ENCODE assay signal across 20 cellular contexts in the genomic region with DNA sequence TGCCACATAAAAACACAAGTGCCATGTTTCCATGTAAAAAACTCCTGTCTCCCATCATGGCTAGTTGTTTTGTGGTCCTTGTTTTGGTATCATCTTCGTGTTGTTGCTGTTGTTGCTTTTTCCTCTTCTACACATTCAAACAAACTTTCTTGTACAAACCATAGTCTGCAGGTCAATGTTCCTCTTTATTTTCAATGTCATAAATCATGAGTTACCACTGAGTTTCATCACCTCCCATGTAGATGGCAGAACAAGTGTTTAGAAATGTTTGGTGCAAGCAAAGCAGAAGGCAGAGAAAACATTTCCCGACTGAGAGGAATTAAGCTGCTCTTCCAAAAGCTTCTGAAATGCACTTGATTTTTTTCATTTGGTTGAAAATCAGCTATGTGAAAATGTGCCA.
DNase-seq lines count a peak whose midpoint lies in the region; ATAC-seq and TF ChIP-seq lines count a peak whose summit lies in the region.
"Had no signal": no experiment of that assay in that cellular context is flagged by ENCODE, and none has a peak within 500 bp of the region (broad histone marks: within the 10 kb centered on the region; RNA-seq: fewer than 3 reads in every experiment).

No MANE protein-coding gene starts in this region.

- H3K4me2 ChIP-seq in DND-41 (ENCODE audit: insufficient read depth, low read length), result no peak overlapping the region

- H3K27me3 Mint-ChIP-seq in stimulated activated naive B cell treated with anti-CD40 and anti-IgM and Interleukin-4, amounts not matched to agents 10 μg/mL and 1 μg/mL and 100 μg/mL, for 72 hours, result no peaks in the 10 kb centered on the region

- H3K27ac Mint-ChIP-seq in stimulated activated naive B cell treated with anti-CD40 and anti-IgM and Interleukin-4, amounts not matched to agents 10 μg/mL and 1 μg/mL and 100 μg/mL, for 72 hours, result peak overlapping the region; percentile 43
- H3K27ac Mint-ChIP-seq: CD8-positive, alpha-beta T cell had no signal

- H3K9me3 ChIP-seq in DND-41 (ENCODE audit: insufficient read depth, low read length, severe bottlenecking), result no peaks in the 10 kb centered on the region

- DNase-seq in DND-41 (no peak), MV-4-11 (lab: John Stamatoyannopoulos, UW) (peak; percentile 86), SKM-1 treated with dmso at 0.1 percent for 144 hours (lab: John Stamatoyannopoulos, UW; ENCODE audit: unreplicated experiment) (peak; percentile 67), left ventricle myocardium superior (no peak), iPS-NIHi7 (ENCODE audit: extremely low spot score) (no peak)
- DNase-seq in stimulated activated naive B cell treated with anti-CD40 and anti-IgM and Interleukin-4, amounts not matched to agents 10 μg/mL and 1 μg/mL and 100 μg/mL, for 72 hours, result no peak
- no peak for DNase-seq in NK-92 treated with Interleukin-12 subunit alpha and Interleukin-12 subunit beta, amount 100 ng/mL, for 24 hours (lab: John Stamatoyannopoulos, UW)
- DNase-seq: ACHN; CD8-positive, alpha-beta T cell; DMS79; GM23248; HCEC 1CT; KG1; NCI-H1105; NCI-H1694 treated with DMSO at 0.1 percent for 48 hours; NCI-H345; NCI-H526 treated with DMSO at 0.1 percent for 48 hours had no signal

- peaks cover 7% of the 10 kb centered on the region for H3K4me1 ChIP-seq in DND-41 (ENCODE audit: insufficient read depth, low read length)

- no peak for TF ChIP-seq CTCF in DND-41 (IDR thresholded peaks at IDR 0.05; ENCODE audit: borderline replicate concordance, extremely low read depth, low read length, poor library complexity, severe bottlenecking)

- ATAC-seq in DND-41 (ENCODE audit: insufficient read depth, low read depth) (no peak), left ventricle myocardium superior (no peak)
- no peak for ATAC-seq in stimulated activated naive B cell treated with anti-CD40 and anti-IgM and Interleukin-4, amounts not matched to agents 10 μg/mL and 1 μg/mL and 100 μg/mL, for 72 hours (replicated peaks)
- ATAC-seq: CD8-positive, alpha-beta T cell; GM12878; Panc1 had no signal

- 0 out of 2 replicates have a peak overlapping the region, but pooled peaks have one; percentile 6 for H3K27ac ChIP-seq in DND-41 (ENCODE audit: low read length)
- H3K27ac ChIP-seq: GM23248, SK-N-MC had no signal

- H3K36me3 Mint-ChIP-seq in stimulated activated naive B cell treated with anti-CD40 and anti-IgM and Interleukin-4, amounts not matched to agents 10 μg/mL and 1 μg/mL and 100 μg/mL, for 72 hours, result peaks cover 21 to 22% of the 10 kb centered on the region in 2 donors

- no peak overlapping the region for H3K4me3 ChIP-seq in DND-41 (ENCODE audit: low read depth in 1 of 2, low read length in 2 of 2)
- H3K4me3 ChIP-seq: GM12878, GM23248, SK-N-MC had no signal

- no peak overlapping the region for H3K4me3 Mint-ChIP-seq in stimulated activated naive B cell treated with anti-CD40 and anti-IgM and Interleukin-4, amounts not matched to agents 10 μg/mL and 1 μg/mL and 100 μg/mL, for 72 hours

- intact Hi-C loops in left ventricle myocardium superior (cut with micrococcal nuclease), result no loop called here

- H3K4me1 Mint-ChIP-seq in stimulated activated naive B cell treated with anti-CD40 and anti-IgM and Interleukin-4, amounts not matched to agents 10 μg/mL and 1 μg/mL and 100 μg/mL, for 72 hours, result peaks cover 8 to 20% of the 10 kb centered on the region in 2 donors

- no peak overlapping the region for H2AFZ ChIP-seq in DND-41 (ENCODE audit: low read depth, low read length)
- H2AFZ ChIP-seq: GM23248 had no signal

- H3K79me2 ChIP-seq in DND-41 (ENCODE audit: insufficient read depth, low read length), result no peaks in the 10 kb centered on the region

- H3K36me3 ChIP-seq in DND-41 (ENCODE audit: insufficient read depth, low read length), result peaks cover 34% of the 10 kb centered on the region

- no peaks in the 10 kb centered on the region for H3K27me3 ChIP-seq in DND-41 (ENCODE audit: insufficient read depth, low read length, poor library complexity)

- H3K9ac ChIP-seq in DND-41 (ENCODE audit: low read depth, low read length), result no peak overlapping the region
- H3K9ac ChIP-seq: GM23248 had no signal

- no peaks in the 10 kb centered on the region for H4K20me1 ChIP-seq in DND-41 (ENCODE audit: insufficient read depth, low read length)

- peaks cover 0 to 1% of the 10 kb centered on the region in 2 donors for H3K9me3 Mint-ChIP-seq in stimulated activated naive B cell treated with anti-CD40 and anti-IgM and Interleukin-4, amounts not matched to agents 10 μg/mL and 1 μg/mL and 100 μg/mL, for 72 hours
- H3K9me3 Mint-ChIP-seq: CD8-positive, alpha-beta T cell had no signal

Comparison
In these comparisons a context has a peak if more than half of its experiments do, and no peak if none do; other contexts are left out.
1. DNase-seq: peak in MV-4-11 (single experiment) and SKM-1 treated with dmso at 0.1 percent for 144 hours (single experiment); none in DND-41 (single experiment), stimulated activated naive B cell treated with anti-CD40 and anti-IgM and Interleukin-4, amounts not matched to agents 10 μg/mL and 1 μg/mL and 100 μg/mL, for 72 hours (single experiment), left ventricle myocardium superior (single experiment), iPS-NIHi7 (single experiment) and NK-92 treated with Interleukin-12 subunit alpha and Interleukin-12 subunit beta, amount 100 ng/mL, for 24 hours (single experiment).